ENCODE assay signal across 9 cellular contexts in genomic region chr11:502288-503178, GRCh38.
A peak's percentile ranks its signal among the peaks of the same experiment; 100 is the strongest.
DNase-seq lines count a peak whose midpoint lies in the region; ATAC-seq and TF ChIP-seq lines count a peak whose summit lies in the region.
"Had no signal": no experiment of that assay in that cellular context is flagged by ENCODE, and none has a peak within 500 bp of the region (broad histone marks: within the 10 kb centered on the region; RNA-seq: fewer than 3 reads in every experiment).

No MANE protein-coding gene starts in this region.

- in situ Hi-C loops in HAP-1 (cut with MboI; ENCODE audit: low sequenced_read_pairs), result no loop called here

- H3K27ac ChIP-seq in neutrophil, result peak overlapping the region; percentile 68

- no peak overlapping the region for H3K4me3 ChIP-seq in adipocyte (ENCODE audit: low read length)
- no peak overlapping the region for H3K4me3 ChIP-seq in neutrophil (ENCODE audit: low read depth in 1 of 2, low read length in 1 of 2)
- no peak overlapping the region for H3K4me3 ChIP-seq in HAP-1
- H3K4me3 ChIP-seq: prostate gland had no signal

- H3K27me3 ChIP-seq in adipocyte (replicated peaks; ENCODE audit: control insufficient read depth, insufficient read depth, low read length) (no peaks in the 10 kb centered on the region), neutrophil (no peaks in the 10 kb centered on the region), HAP-1 (ENCODE audit: low read depth) (no peaks in the 10 kb centered on the region)

- H3K9ac ChIP-seq in adipocyte (ENCODE audit: low read length), result peak overlapping the region; percentile 48

- ATAC-seq in GM21576 (IDR thresholded peaks at IDR 0.05; ENCODE audit: unreplicated experiment), result no peak

- H3K36me3 ChIP-seq in adipocyte (ENCODE audit: control insufficient read depth, insufficient read depth, low read length, severe bottlenecking) (peaks cover 42% of the 10 kb centered on the region), neutrophil (peaks cover 41% of the 10 kb centered on the region), HAP-1 (replicated peaks) (peaks cover 46% of the 10 kb centered on the region)

- TF ChIP-seq CTCF in GM20000 (IDR thresholded peaks at IDR 0.05; ENCODE audit: extremely low read depth, missing control alignments) (no peak), neutrophil (IDR thresholded peaks at IDR 0.05) (no peak)

- H3K4me1 ChIP-seq in adipocyte (ENCODE audit: control insufficient read depth, insufficient read depth, low read length) (peaks cover 29% of the 10 kb centered on the region), neutrophil (ENCODE audit: control insufficient read depth in 1 of 2, insufficient read depth in 1 of 2, low read depth in 1 of 2, low read length in 1 of 2) (peaks cover 49 to 54% of the 10 kb centered on the region in 2 experiments), HAP-1 (no peaks in the 10 kb centered on the region; the same call in 1 of the 2 replicates)

- H3K9me3 ChIP-seq in adipocyte (ENCODE audit: control insufficient read depth, low read length) (no peaks in the 10 kb centered on the region), neutrophil (no peaks in the 10 kb centered on the region), HAP-1 (no peaks in the 10 kb centered on the region)
- H3K9me3 ChIP-seq: prostate gland had no signal

- DNase-seq in GM20000 (ENCODE audit: low spot score) (peak; percentile 27), adipocyte (ENCODE audit: low read depth) (no peak), HAP-1 (ENCODE audit: low spot score in 2 of 2) (no peak), NOMO-1 (lab: John Stamatoyannopoulos, UW; ENCODE audit: unreplicated experiment in 2 of 2) (no peak)
- DNase-seq: DMS79 treated with DMSO at 0.1 percent for 48 hours, HCEC 1CT had no signal
